Comparison of ENCODE assay signal across 8 cellular contexts in the genomic region with DNA sequence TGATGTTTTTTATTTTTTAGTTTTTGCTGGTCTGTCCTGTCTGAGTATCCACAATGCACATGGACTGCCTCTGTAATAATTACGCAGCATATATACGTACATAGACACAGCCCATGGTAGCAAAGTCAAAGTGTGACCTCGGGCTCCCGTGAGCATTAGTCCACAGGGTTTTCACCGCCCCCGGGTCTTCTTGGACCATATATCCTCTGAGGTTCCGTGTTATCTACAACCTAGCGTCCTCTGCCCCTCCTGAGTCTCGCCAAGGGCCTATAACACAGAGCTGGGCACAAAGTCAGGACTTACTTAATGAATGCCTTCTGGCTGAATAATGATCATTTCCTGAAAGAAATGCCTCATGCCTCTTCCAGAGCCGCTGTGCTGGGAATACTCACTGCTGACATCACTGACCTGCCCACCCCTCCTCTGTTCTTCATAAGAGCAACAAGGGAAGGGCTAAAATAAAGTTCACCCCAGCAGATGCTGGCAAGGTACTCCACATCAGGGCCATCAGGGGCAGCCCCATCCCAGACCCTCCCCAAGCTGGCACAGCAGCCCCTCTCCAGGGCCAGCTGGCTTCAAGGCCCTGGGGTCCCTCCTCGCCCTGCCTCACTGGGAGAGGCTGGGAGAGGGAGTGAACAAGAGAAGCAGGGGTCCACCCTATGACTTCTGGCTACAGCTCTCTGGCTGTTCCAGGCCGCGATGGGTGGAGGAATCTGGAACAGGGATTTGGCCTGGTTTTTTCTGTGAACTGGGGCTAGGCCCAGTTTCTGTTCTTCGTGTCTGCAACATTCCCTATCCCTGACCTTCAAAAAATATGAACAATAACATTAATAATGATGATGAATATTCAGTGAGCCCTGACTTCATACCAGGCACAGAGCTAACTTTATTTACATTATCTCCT. TPM values are rescaled to one million over a fixed set of nuclear protein-coding genes. Genes with fewer than 3 reads are reported as not detected.
DNase-seq lines count a peak whose midpoint lies in the region; ATAC-seq and TF ChIP-seq lines count a peak whose summit lies in the region.

No MANE protein-coding gene starts in this region.

- no TSS peak for BruUV-seq in PC-9 (replicated peaks; lab: Mats Ljungman, UMichigan)

- H3K9me2 ChIP-seq in PC-9 (ENCODE audit: insufficient read depth), result no peaks in the 10 kb centered on the region

- H3K27ac ChIP-seq in CD4-positive, CD25-positive, alpha-beta regulatory T cell (ENCODE audit: insufficient read depth, low read length, poor library complexity, severe bottlenecking), result peak overlapping the region; percentile 97
- H3K27ac ChIP-seq in PC-9 (peak overlapping the region; percentile 60), neural progenitor cell (no peak overlapping the region)

- CTCF ChIA-PET in PC-9 (lab: Charles Lee), result interaction anchor here (2.2 to 2.3 kb wide), 2 partner anchors 17 to 24 kb away, joined by 8 to 13 read pairs; no protein-coding TSS in a partner anchor

- peaks cover 98% of the 10 kb centered on the region for H3K4me1 ChIP-seq in CD4-positive, CD25-positive, alpha-beta regulatory T cell (ENCODE audit: control insufficient read depth, insufficient read depth, low read length, poor library complexity, severe bottlenecking)
- H3K4me1 ChIP-seq in PC-9 (replicated peaks; ENCODE audit: insufficient read depth), result peaks cover 47% of the 10 kb centered on the region
- H3K4me1 ChIP-seq in neural progenitor cell, result peaks cover 45% of the 10 kb centered on the region

- TF ChIP-seq CTCF in PC-9 (conservative IDR thresholded peaks at IDR 0.05), result no peak
- TF ChIP-seq CTCF in epithelial cell of esophagus (IDR thresholded peaks at IDR 0.05; ENCODE audit: insufficient read depth, low read depth, low read length, missing control alignments), result no peak
- TF ChIP-seq CTCF in neural progenitor cell (IDR thresholded peaks at IDR 0.05), result no peak
- no peak for TF ChIP-seq CTCF in GM20000 (IDR thresholded peaks at IDR 0.05; ENCODE audit: extremely low read depth, missing control alignments)

- H3K4me2 ChIP-seq in PC-9, result peak overlapping the region; percentile 87
- H3K4me2 ChIP-seq in neural progenitor cell, result peak overlapping the region; percentile 62

- no peaks in the 10 kb centered on the region for H3K27me3 Mint-ChIP-seq in CD4-positive, CD25-positive, alpha-beta regulatory T cell
- H3K27me3 Mint-ChIP-seq in neural progenitor cell (ENCODE audit: insufficient read depth, low read depth), result peaks cover 10% of the 10 kb centered on the region

- no peak for DNase-seq in CD4-positive, CD25-positive, alpha-beta regulatory T cell
- DNase-seq in PC-9 (no peak), epithelial cell of esophagus (ENCODE audit: low read depth) (peak; percentile 65), neural progenitor cell (ENCODE audit: low spot score) (no peak), GM20000 (ENCODE audit: low spot score) (no peak), NCI-H187 (lab: John Stamatoyannopoulos, UW) (no peak), NCI-H1436 (lab: John Stamatoyannopoulos, UW) (no peak)

- no peak for ATAC-seq in CD4-positive, CD25-positive, alpha-beta regulatory T cell (ENCODE audit: low read depth in 2 of 2)
- ATAC-seq in HG02763 (IDR thresholded peaks at IDR 0.05; ENCODE audit: unreplicated experiment), result no peak

- peaks cover 28 to 99% (median 72%) of the 10 kb centered on the region in 4 donors for H3K4me1 Mint-ChIP-seq in CD4-positive, CD25-positive, alpha-beta regulatory T cell
- H3K4me1 Mint-ChIP-seq in neural progenitor cell, result peaks cover 76% of the 10 kb centered on the region

- POLR2A ChIA-PET in PC-9 (lab: Charles Lee; ENCODE audit: unreplicated experiment), result no interaction called here

- H3K36me3 Mint-ChIP-seq in CD4-positive, CD25-positive, alpha-beta regulatory T cell, result no peaks in the 10 kb centered on the region
- H3K36me3 Mint-ChIP-seq in neural progenitor cell, result peaks cover 6% of the 10 kb centered on the region

- intact Hi-C loops in PC-9 (cut with micrococcal nuclease; ENCODE audit: unreplicated experiment), result no loop called here

- H3K9me3 Mint-ChIP-seq in CD4-positive, CD25-positive, alpha-beta regulatory T cell, result no peaks in the 10 kb centered on the region
- H3K9me3 Mint-ChIP-seq in neural progenitor cell, result no peaks in the 10 kb centered on the region

- H2AFZ ChIP-seq in PC-9 (no peak overlapping the region), neural progenitor cell (replicated peaks) (no peak overlapping the region)

- no peak overlapping the region for H3K9ac ChIP-seq in neural progenitor cell

- no peaks in the 10 kb centered on the region for H3K9me3 ChIP-seq in CD4-positive, CD25-positive, alpha-beta regulatory T cell (ENCODE audit: control insufficient read depth in 2 of 2, low read length in 2 of 2)
- no peaks in the 10 kb centered on the region for H3K9me3 ChIP-seq in PC-9 (ENCODE audit: insufficient read depth, low read depth)
- H3K9me3 ChIP-seq in neural progenitor cell (ENCODE audit: low read depth), result no peaks in the 10 kb centered on the region

- peak overlapping the region; percentile 88 for H3K4me3 ChIP-seq in CD4-positive, CD25-positive, alpha-beta regulatory T cell (ENCODE audit: low read depth, low read length)
- H3K4me3 ChIP-seq in PC-9, result peak overlapping the region; percentile 40; the same call in 1 of the 2 replicates
- H3K4me3 ChIP-seq in epithelial cell of esophagus (ENCODE audit: low read length), result no peak overlapping the region
- peak overlapping the region; percentile 35 for H3K4me3 ChIP-seq in neural progenitor cell

- H3K27ac Mint-ChIP-seq in CD4-positive, CD25-positive, alpha-beta regulatory T cell, result peak overlapping the region; percentile 95 to 100 (median 97)
- H3K27ac Mint-ChIP-seq in neural progenitor cell, result peak overlapping the region; percentile 69

- H3F3A ChIP-seq in PC-9 (ENCODE audit: insufficient read depth, low read depth), result peaks cover 27% of the 10 kb centered on the region; the same call in 1 of the 2 replicates
- peaks cover 30% of the 10 kb centered on the region for H3F3A ChIP-seq in neural progenitor cell (ENCODE audit: low read depth)

- peaks cover 4% of the 10 kb centered on the region for H3K36me3 ChIP-seq in CD4-positive, CD25-positive, alpha-beta regulatory T cell (ENCODE audit: control insufficient read depth, insufficient read depth, low read length)
- H3K36me3 ChIP-seq in PC-9 (ENCODE audit: low read depth), result peaks cover 7% of the 10 kb centered on the region; the same call in 1 of the 2 replicates
- no peaks in the 10 kb centered on the region for H3K36me3 ChIP-seq in neural progenitor cell

- no peaks in the 10 kb centered on the region for H3K27me3 ChIP-seq in CD4-positive, CD25-positive, alpha-beta regulatory T cell (ENCODE audit: control insufficient read depth, insufficient read depth, low read length)
- H3K27me3 ChIP-seq in PC-9 (ENCODE audit: insufficient read depth, low read depth) (no peaks in the 10 kb centered on the region), neural progenitor cell (no peaks in the 10 kb centered on the region)

- peaks cover 40% of the 10 kb centered on the region for H4K20me1 ChIP-seq in PC-9 (ENCODE audit: insufficient read depth)
- peaks cover 13% of the 10 kb centered on the region for H4K20me1 ChIP-seq in neural progenitor cell (ENCODE audit: low read depth)

- H3K79me2 ChIP-seq in PC-9 (ENCODE audit: low read depth) (peaks cover 95% of the 10 kb centered on the region), neural progenitor cell (ENCODE audit: low read depth) (peaks cover 78% of the 10 kb centered on the region)

- peak overlapping the region; percentile 89 to 95 (median 92) for H3K4me3 Mint-ChIP-seq in CD4-positive, CD25-positive, alpha-beta regulatory T cell
- H3K4me3 Mint-ChIP-seq in neural progenitor cell, result peak overlapping the region; percentile 79

RNA-seq across cellular contexts. Expression of a gene that starts 7.9 kb away (rescaled TPM):
- 163 TPM for total RNA-seq in CD4-positive, CD25-positive, alpha-beta regulatory T cell
- polyA plus RNA-seq in CD4-positive, CD25-positive, alpha-beta regulatory T cell, result 10 to 100 TPM; 14.0 to 15.4 (median 15.3) TPM
- total RNA-seq in PC-9 (2021) (106 and 114 TPM in 2 replicates), neural progenitor cell (ENCODE audit: low replicate concordance) (7.2 and 14.2 TPM in 2 replicates)

RNA-seq across cellular contexts. Expression of a gene that starts 38.8 kb away (rescaled TPM):
- 4.9 TPM for total RNA-seq in CD4-positive, CD25-positive, alpha-beta regulatory T cell
- 10 to 100 TPM in 1 of 4 donors, 1 to 10 TPM in 3; 7.3 to 12.7 (median 8.7) TPM for polyA plus RNA-seq in CD4-positive, CD25-positive, alpha-beta regulatory T cell
- total RNA-seq in PC-9 (2021) (76.4 and 108 TPM in 2 replicates), neural progenitor cell (ENCODE audit: low replicate concordance) (8.3 and 16.7 TPM in 2 replicates)

RNA-seq across cellular contexts. Expression of a gene that starts 53.2 kb away (rescaled TPM):
- total RNA-seq in CD4-positive, CD25-positive, alpha-beta regulatory T cell, result 0.79 TPM
- polyA plus RNA-seq in CD4-positive, CD25-positive, alpha-beta regulatory T cell, result under 1 TPM in 2 of 4 donors, not detected in 2; 0.10 to 0.14 TPM
- 4.1 and 5.7 TPM in 2 replicates for total RNA-seq in PC-9 (2021)
- 0.58 and 1.2 TPM in 2 replicates for total RNA-seq in neural progenitor cell (ENCODE audit: low replicate concordance)
